In genomic region chr6:14950970-14951276, GRCh38 we compare ENCODE assay signal across 1 cellular context.
TF ChIP-seq lines count a peak whose summit lies in the region.

No MANE protein-coding gene starts in this region.

TF ChIP-seq in K562, 482 proteins besides CTCF, POLR2A, EP300 and RAD21 (continued from another document):
- no peak for TF ChIP-seq ARID4B (CRISPR knock-in tag; IDR thresholded peaks at IDR 0.05)
- TF ChIP-seq POLR2H (tag; IDR thresholded peaks at IDR 0.05; ENCODE audit: low read depth), result no peak
- no peak for TF ChIP-seq E2F5 (CRISPR knock-in tag; IDR thresholded peaks at IDR 0.05)
- TF ChIP-seq CREB3 (tag; conservative IDR thresholded peaks at IDR 0.05; ENCODE audit: low read depth), result 0 out of 2 replicates have a peak, but pooled peaks have one; percentile 57
- TF ChIP-seq MEF2D (tag; conservative IDR thresholded peaks at IDR 0.05; ENCODE audit: low read depth), result no peak
- TF ChIP-seq ZFX (CRISPR knock-in tag; IDR thresholded peaks at IDR 0.05), result peak; percentile 3; the same call in 1 of the 2 replicates
- no peak for TF ChIP-seq NR2C2 (CRISPR knock-in tag; IDR thresholded peaks at IDR 0.05)
- peak; percentile 53; the same call in 1 of the 2 replicates for TF ChIP-seq NR2C2 (tag; IDR thresholded peaks at IDR 0.05)
- TF ChIP-seq ZNF197 (CRISPR knock-in tag; IDR thresholded peaks at IDR 0.05; ENCODE audit: low read depth), result no peak
- TF ChIP-seq HIVEP1 (CRISPR knock-in tag; IDR thresholded peaks at IDR 0.05), result no peak
